19 cellular contexts compared by ENCODE assay signal in the genomic region with DNA sequence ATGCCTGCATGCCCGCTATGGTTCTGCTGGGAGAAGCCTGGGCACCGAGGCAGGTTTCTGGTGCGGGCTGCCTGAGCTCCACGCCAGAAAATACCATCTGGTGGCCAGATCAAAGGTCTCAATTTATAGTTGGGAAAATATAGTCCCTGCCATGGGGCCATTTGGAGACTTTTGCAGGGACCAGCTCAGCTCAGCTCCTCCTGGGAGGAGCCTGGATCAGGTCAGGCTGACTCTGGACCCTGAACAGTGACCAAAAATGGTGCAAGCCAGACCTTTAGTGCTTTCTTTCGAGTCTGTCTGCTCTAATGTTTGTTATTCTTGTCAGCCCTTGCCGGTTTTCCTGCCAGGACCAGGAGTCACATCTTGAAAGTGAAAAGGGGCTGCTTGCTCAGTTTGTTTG. TPM values are rescaled to one million over a fixed set of nuclear protein-coding genes. Genes with fewer than 3 reads are reported as not detected.
"Had no signal": no experiment of that assay in that cellular context is flagged by ENCODE, and none has a peak within 500 bp of the region (broad histone marks: within the 10 kb centered on the region; RNA-seq: fewer than 3 reads in every experiment).

No MANE protein-coding gene starts in this region.

- H3K4me1 Mint-ChIP-seq: activated B cell treated with CpG ODN at 0.5 μM for 24 hours; activated CD4-positive, alpha-beta memory T cell treated with anti-CD3 and anti-CD28 coated beads, Interleukin-2, amount 10 ng/mL, durations not matched to agents 7 days and 5 days had no signal

- H3K4me3 Mint-ChIP-seq: activated B cell treated with CpG ODN at 0.5 μM for 24 hours; activated CD4-positive, alpha-beta memory T cell treated with anti-CD3 and anti-CD28 coated beads, Interleukin-2, amount 10 ng/mL, durations not matched to agents 7 days and 5 days; activated naive CD4-positive, alpha-beta T cell treated with anti-CD3 and anti-CD28 coated beads for 36 hours; naive thymus-derived CD8-positive, alpha-beta T cell; stimulated activated naive CD8-positive, alpha-beta T cell treated with anti-CD3 and anti-CD28 coated beads, Interleukin-15, Interleukin-2, amounts not matched to agents 100 ng/mL and 50 ng/mL, for 24 hours had no signal

- H3K27ac ChIP-seq: body of pancreas, gastrocnemius medialis, pancreas, upper lobe of left lung had no signal

- H3K4me1 ChIP-seq: body of pancreas, gastrocnemius medialis, pancreas, upper lobe of left lung had no signal

- DNase-seq: activated B cell treated with CpG ODN at 0.5 μM for 24 hours; activated CD4-positive, alpha-beta memory T cell treated with anti-CD3 and anti-CD28 coated beads, Interleukin-2, amount 10 ng/mL, durations not matched to agents 7 days and 5 days; activated CD4-positive, alpha-beta T cell treated with anti-CD3 and anti-CD28 coated beads for 48 hours; activated naive CD4-positive, alpha-beta T cell treated with anti-CD3 and anti-CD28 coated beads for 36 hours; activated T-cell treated with anti-CD3 and anti-CD28 coated beads, Interleukin-2, amount 50 U/mL, for 1 hour; body of pancreas; gastrocnemius medialis; heart right ventricle; kidney glomerular epithelial cell; naive thymus-derived CD8-positive, alpha-beta T cell; stimulated activated CD4-positive, alpha-beta T cell treated with anti-CD3 and anti-CD28 coated beads, Interleukin-12 subunit alpha, Interleukin-12 subunit beta, amount 100 ng/mL, for 4 hours; stimulated activated CD4-positive, alpha-beta T cell treated with anti-CD3 and anti-CD28 coated beads, Interleukin-1b, Interleukin-23, amount 100 ng/mL, for 48 hours; stimulated activated CD8-positive, alpha-beta memory T cell treated with anti-CD3 and anti-CD28 coated beads, Interleukin-4, amount 100 ng/mL, for 48 hours; upper lobe of left lung had no signal

- FAIRE-seq: pancreas had no signal

- H3K36me3 ChIP-seq: gastrocnemius medialis, pancreas, upper lobe of left lung had no signal

- H3K9me3 ChIP-seq: body of pancreas, gastrocnemius medialis, heart right ventricle, pancreas, upper lobe of left lung had no signal

- H3K27ac Mint-ChIP-seq: activated B cell treated with CpG ODN at 0.5 μM for 24 hours; activated CD4-positive, alpha-beta memory T cell treated with anti-CD3 and anti-CD28 coated beads, Interleukin-2, amount 10 ng/mL, durations not matched to agents 7 days and 5 days; activated naive CD4-positive, alpha-beta T cell treated with anti-CD3 and anti-CD28 coated beads for 36 hours; activated T-helper 2 cell treated with anti-CD3 and anti-CD28 coated beads, Interferon-gamma antibody, Interleukin-2, Interleukin-4, amounts not matched to agents 10 μg/mL and 5 μg/mL and 100 μg/mL, durations not matched to agents 14 hours and 24 hours and 36 hours; naive thymus-derived CD8-positive, alpha-beta T cell; stimulated activated naive CD8-positive, alpha-beta T cell treated with anti-CD3 and anti-CD28 coated beads, Interleukin-15, Interleukin-2, amounts not matched to agents 100 ng/mL and 50 ng/mL, for 24 hours had no signal

- ATAC-seq: body of pancreas; gastrocnemius medialis; naive thymus-derived CD8-positive, alpha-beta T cell; pancreas had no signal

- H3K36me3 Mint-ChIP-seq: naive thymus-derived CD8-positive, alpha-beta T cell had no signal

- H3K4me3 ChIP-seq: body of pancreas, coronary artery, gastrocnemius medialis, heart right ventricle, pancreas, upper lobe of left lung had no signal

- H3K27me3 ChIP-seq: pancreas, upper lobe of left lung had no signal

- H3K9me3 Mint-ChIP-seq: activated B cell treated with CpG ODN at 0.5 μM for 24 hours; activated CD4-positive, alpha-beta memory T cell treated with anti-CD3 and anti-CD28 coated beads, Interleukin-2, amount 10 ng/mL, durations not matched to agents 7 days and 5 days; activated naive CD4-positive, alpha-beta T cell treated with anti-CD3 and anti-CD28 coated beads for 36 hours; activated T-helper 2 cell treated with anti-CD3 and anti-CD28 coated beads, Interferon-gamma antibody, Interleukin-2, Interleukin-4, amounts not matched to agents 10 μg/mL and 5 μg/mL and 100 μg/mL, durations not matched to agents 14 hours and 24 hours and 36 hours had no signal

RNA-seq across cellular contexts. Expression of a gene that starts 31.8 kb away (rescaled TPM):
- total RNA-seq: activated B cell treated with CpG ODN at 0.5 μM for 24 hours; activated CD4-positive, alpha-beta memory T cell treated with anti-CD3 and anti-CD28 coated beads, Interleukin-2, amount 10 ng/mL, durations not matched to agents 7 days and 5 days; activated naive CD4-positive, alpha-beta T cell treated with anti-CD3 and anti-CD28 coated beads for 36 hours; activated T-helper 2 cell treated with anti-CD3 and anti-CD28 coated beads, Interferon-gamma antibody, Interleukin-2, Interleukin-4, amounts not matched to agents 10 μg/mL and 5 μg/mL and 100 μg/mL, durations not matched to agents 14 hours and 24 hours and 36 hours; naive thymus-derived CD8-positive, alpha-beta T cell; T-helper 2 cell treated with Interferon-gamma antibody and Interleukin-4, amounts not matched to agents 100 ng/mL and 5 ng/mL, for 36 hours had no signal
- polyA plus RNA-seq: naive thymus-derived CD8-positive, alpha-beta T cell had no signal
